In the genomic region with DNA sequence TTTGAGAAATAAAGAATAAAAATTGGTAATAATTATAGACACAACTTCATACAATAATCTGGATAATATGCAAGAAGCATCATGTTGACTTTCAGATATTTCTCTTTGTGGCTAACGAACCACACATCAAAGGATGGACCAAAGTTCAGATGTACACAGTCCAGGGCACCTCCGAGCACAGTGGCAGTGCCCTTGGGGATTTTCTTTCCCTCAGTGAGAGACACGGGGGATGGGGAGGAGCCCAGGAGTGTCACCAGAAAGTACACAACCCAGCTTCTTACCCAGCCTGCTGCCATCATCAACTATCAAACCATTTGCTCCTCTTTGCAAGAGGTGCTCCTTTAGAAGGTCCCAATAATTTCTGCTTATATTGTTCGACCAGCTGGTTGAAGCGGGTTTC, we compare ENCODE assay signal across 1 cellular context.
TF ChIP-seq lines count a peak whose summit lies in the region.

No MANE protein-coding gene starts in this region.

TF ChIP-seq in HepG2, 621 proteins besides CTCF, POLR2A, EP300 and RAD21 (continued from another document and continues in another):
- TF ChIP-seq, protein P1, sequence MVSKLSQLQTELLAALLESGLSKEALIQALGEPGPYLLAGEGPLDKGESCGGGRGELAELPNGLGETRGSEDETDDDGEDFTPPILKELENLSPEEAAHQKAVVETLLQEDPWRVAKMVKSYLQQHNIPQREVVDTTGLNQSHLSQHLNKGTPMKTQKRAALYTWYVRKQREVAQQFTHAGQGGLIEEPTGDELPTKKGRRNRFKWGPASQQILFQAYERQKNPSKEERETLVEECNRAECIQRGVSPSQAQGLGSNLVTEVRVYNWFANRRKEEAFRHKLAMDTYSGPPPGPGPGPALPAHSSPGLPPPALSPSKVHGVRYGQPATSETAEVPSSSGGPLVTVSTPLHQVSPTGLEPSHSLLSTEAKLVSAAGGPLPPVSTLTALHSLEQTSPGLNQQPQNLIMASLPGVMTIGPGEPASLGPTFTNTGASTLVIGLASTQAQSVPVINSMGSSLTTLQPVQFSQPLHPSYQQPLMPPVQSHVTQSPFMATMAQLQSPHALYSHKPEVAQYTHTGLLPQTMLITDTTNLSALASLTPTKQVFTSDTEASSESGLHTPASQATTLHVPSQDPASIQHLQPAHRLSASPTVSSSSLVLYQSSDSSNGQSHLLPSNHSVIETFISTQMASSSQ (IDR thresholded peaks at IDR 0.05; ENCODE audit: low read depth): no peak
- TF ChIP-seq, protein P1 (CRISPR knock-in tag; IDR thresholded peaks at IDR 0.05; ENCODE audit: borderline replicate concordance): no peak
- TF ChIP-seq, protein P2, sequence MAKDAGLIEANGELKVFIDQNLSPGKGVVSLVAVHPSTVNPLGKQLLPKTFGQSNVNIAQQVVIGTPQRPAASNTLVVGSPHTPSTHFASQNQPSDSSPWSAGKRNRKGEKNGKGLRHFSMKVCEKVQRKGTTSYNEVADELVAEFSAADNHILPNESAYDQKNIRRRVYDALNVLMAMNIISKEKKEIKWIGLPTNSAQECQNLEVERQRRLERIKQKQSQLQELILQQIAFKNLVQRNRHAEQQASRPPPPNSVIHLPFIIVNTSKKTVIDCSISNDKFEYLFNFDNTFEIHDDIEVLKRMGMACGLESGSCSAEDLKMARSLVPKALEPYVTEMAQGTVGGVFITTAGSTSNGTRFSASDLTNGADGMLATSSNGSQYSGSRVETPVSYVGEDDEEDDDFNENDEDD (CRISPR knock-in tag; IDR thresholded peaks at IDR 0.05; ENCODE audit: borderline replicate concordance): no peak
- TF ChIP-seq, protein P3, sequence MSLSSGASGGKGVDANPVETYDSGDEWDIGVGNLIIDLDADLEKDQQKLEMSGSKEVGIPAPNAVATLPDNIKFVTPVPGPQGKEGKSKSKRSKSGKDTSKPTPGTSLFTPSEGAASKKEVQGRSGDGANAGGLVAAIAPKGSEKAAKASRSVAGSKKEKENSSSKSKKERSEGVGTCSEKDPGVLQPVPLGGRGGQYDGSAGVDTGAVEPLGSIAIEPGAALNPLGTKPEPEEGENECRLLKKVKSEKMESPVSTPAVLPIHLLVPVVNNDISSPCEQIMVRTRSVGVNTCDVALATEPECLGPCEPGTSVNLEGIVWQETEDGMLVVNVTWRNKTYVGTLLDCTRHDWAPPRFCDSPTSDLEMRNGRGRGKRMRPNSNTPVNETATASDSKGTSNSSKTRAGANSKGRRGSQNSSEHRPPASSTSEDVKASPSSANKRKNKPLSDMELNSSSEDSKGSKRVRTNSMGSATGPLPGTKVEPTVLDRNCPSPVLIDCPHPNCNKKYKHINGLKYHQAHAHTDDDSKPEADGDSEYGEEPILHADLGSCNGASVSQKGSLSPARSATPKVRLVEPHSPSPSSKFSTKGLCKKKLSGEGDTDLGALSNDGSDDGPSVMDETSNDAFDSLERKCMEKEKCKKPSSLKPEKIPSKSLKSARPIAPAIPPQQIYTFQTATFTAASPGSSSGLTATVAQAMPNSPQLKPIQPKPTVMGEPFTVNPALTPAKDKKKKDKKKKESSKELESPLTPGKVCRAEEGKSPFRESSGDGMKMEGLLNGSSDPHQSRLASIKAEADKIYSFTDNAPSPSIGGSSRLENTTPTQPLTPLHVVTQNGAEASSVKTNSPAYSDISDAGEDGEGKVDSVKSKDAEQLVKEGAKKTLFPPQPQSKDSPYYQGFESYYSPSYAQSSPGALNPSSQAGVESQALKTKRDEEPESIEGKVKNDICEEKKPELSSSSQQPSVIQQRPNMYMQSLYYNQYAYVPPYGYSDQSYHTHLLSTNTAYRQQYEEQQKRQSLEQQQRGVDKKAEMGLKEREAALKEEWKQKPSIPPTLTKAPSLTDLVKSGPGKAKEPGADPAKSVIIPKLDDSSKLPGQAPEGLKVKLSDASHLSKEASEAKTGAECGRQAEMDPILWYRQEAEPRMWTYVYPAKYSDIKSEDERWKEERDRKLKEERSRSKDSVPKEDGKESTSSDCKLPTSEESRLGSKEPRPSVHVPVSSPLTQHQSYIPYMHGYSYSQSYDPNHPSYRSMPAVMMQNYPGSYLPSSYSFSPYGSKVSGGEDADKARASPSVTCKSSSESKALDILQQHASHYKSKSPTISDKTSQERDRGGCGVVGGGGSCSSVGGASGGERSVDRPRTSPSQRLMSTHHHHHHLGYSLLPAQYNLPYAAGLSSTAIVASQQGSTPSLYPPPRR (CRISPR knock-in tag; IDR thresholded peaks at IDR 0.05; ENCODE audit: borderline replicate concordance): no peak; the same call in 1 of the 2 replicates
- TF ChIP-seq KAT2B (IDR thresholded peaks at IDR 0.05; ENCODE audit: borderline replicate concordance, low read depth, low read length) (no peak), PPARG (CRISPR knock-in tag; conservative IDR thresholded peaks at IDR 0.05) (no peak), IRF2 (CRISPR knock-in tag; IDR thresholded peaks at IDR 0.05) (peak; percentile 36; the same call in 1 of the 2 replicates), ZNF83 (CRISPR knock-in tag; IDR thresholded peaks at IDR 0.05; ENCODE audit: borderline replicate concordance) (no peak), RFXANK (CRISPR knock-in tag; IDR thresholded peaks at IDR 0.05) (no peak), HNF4A (CRISPR knock-in tag; IDR thresholded peaks at IDR 0.05) (peak; percentile 96), HMGA1 (CRISPR knock-in tag; conservative IDR thresholded peaks at IDR 0.05) (no peak), LCORL (IDR thresholded peaks at IDR 0.05) (no peak), LCORL (CRISPR knock-in tag; IDR thresholded peaks at IDR 0.05) (peak; percentile 42; the same call in 1 of the 2 replicates), KLF12 (CRISPR knock-in tag; IDR thresholded peaks at IDR 0.05; ENCODE audit: borderline replicate concordance) (no peak), ZNF839 (CRISPR knock-in tag; IDR thresholded peaks at IDR 0.05; ENCODE audit: borderline replicate concordance) (no peak), RARA (CRISPR knock-in tag; IDR thresholded peaks at IDR 0.05) (peak; percentile 83), ZNF567 (CRISPR knock-in tag; IDR thresholded peaks at IDR 0.05; ENCODE audit: borderline replicate concordance) (no peak)
- TF ChIP-seq, protein P4, sequence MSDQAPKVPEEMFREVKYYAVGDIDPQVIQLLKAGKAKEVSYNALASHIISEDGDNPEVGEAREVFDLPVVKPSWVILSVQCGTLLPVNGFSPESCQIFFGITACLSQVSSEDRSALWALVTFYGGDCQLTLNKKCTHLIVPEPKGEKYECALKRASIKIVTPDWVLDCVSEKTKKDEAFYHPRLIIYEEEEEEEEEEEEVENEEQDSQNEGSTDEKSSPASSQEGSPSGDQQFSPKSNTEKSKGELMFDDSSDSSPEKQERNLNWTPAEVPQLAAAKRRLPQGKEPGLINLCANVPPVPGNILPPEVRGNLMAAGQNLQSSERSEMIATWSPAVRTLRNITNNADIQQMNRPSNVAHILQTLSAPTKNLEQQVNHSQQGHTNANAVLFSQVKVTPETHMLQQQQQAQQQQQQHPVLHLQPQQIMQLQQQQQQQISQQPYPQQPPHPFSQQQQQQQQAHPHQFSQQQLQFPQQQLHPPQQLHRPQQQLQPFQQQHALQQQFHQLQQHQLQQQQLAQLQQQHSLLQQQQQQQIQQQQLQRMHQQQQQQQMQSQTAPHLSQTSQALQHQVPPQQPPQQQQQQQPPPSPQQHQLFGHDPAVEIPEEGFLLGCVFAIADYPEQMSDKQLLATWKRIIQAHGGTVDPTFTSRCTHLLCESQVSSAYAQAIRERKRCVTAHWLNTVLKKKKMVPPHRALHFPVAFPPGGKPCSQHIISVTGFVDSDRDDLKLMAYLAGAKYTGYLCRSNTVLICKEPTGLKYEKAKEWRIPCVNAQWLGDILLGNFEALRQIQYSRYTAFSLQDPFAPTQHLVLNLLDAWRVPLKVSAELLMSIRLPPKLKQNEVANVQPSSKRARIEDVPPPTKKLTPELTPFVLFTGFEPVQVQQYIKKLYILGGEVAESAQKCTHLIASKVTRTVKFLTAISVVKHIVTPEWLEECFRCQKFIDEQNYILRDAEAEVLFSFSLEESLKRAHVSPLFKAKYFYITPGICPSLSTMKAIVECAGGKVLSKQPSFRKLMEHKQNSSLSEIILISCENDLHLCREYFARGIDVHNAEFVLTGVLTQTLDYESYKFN (CRISPR knock-in tag; conservative IDR thresholded peaks at IDR 0.05): peak; percentile 90
- TF ChIP-seq, protein P5, sequence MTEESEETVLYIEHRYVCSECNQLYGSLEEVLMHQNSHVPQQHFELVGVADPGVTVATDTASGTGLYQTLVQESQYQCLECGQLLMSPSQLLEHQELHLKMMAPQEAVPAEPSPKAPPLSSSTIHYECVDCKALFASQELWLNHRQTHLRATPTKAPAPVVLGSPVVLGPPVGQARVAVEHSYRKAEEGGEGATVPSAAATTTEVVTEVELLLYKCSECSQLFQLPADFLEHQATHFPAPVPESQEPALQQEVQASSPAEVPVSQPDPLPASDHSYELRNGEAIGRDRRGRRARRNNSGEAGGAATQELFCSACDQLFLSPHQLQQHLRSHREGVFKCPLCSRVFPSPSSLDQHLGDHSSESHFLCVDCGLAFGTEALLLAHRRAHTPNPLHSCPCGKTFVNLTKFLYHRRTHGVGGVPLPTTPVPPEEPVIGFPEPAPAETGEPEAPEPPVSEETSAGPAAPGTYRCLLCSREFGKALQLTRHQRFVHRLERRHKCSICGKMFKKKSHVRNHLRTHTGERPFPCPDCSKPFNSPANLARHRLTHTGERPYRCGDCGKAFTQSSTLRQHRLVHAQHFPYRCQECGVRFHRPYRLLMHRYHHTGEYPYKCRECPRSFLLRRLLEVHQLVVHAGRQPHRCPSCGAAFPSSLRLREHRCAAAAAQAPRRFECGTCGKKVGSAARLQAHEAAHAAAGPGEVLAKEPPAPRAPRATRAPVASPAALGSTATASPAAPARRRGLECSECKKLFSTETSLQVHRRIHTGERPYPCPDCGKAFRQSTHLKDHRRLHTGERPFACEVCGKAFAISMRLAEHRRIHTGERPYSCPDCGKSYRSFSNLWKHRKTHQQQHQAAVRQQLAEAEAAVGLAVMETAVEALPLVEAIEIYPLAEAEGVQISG (CRISPR knock-in tag; IDR thresholded peaks at IDR 0.05): no peak
- TF ChIP-seq, protein P6, sequence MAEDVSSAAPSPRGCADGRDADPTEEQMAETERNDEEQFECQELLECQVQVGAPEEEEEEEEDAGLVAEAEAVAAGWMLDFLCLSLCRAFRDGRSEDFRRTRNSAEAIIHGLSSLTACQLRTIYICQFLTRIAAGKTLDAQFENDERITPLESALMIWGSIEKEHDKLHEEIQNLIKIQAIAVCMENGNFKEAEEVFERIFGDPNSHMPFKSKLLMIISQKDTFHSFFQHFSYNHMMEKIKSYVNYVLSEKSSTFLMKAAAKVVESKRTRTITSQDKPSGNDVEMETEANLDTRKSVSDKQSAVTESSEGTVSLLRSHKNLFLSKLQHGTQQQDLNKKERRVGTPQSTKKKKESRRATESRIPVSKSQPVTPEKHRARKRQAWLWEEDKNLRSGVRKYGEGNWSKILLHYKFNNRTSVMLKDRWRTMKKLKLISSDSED (CRISPR knock-in tag; IDR thresholded peaks at IDR 0.05): no peak
- TF ChIP-seq, protein P7, sequence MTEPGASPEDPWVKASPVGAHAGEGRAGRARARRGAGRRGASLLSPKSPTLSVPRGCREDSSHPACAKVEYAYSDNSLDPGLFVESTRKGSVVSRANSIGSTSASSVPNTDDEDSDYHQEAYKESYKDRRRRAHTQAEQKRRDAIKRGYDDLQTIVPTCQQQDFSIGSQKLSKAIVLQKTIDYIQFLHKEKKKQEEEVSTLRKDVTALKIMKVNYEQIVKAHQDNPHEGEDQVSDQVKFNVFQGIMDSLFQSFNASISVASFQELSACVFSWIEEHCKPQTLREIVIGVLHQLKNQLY (CRISPR knock-in tag; IDR thresholded peaks at IDR 0.05): 0 out of 2 replicates have a peak, but pooled peaks have one; percentile 27
- TF ChIP-seq, protein P8, sequence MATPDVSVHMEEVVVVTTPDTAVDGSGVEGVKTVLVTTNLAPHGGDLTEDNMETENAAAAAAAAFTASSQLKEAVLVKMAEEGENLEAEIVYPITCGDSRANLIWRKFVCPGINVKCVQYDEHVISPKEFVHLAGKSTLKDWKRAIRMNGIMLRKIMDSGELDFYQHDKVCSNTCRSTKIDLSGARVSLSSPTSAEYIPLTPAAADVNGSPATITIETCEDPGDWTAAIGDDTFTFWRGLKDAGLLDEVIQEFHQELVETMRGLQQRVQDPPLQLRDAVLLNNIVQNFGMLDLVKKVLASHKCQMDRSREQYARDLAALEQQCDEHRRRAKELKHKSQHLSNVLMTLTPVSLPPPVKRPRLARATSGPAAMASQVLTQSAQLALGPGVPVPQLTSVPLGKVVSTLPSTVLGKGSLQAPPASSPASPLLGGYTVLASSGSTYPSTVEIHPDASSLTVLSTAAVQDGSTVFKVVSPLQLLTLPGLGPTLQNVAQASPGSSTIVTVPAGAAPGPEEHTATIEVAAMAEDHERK (CRISPR knock-in tag; IDR thresholded peaks at IDR 0.05; ENCODE audit: low read depth): no peak
- TF ChIP-seq, protein P9, sequence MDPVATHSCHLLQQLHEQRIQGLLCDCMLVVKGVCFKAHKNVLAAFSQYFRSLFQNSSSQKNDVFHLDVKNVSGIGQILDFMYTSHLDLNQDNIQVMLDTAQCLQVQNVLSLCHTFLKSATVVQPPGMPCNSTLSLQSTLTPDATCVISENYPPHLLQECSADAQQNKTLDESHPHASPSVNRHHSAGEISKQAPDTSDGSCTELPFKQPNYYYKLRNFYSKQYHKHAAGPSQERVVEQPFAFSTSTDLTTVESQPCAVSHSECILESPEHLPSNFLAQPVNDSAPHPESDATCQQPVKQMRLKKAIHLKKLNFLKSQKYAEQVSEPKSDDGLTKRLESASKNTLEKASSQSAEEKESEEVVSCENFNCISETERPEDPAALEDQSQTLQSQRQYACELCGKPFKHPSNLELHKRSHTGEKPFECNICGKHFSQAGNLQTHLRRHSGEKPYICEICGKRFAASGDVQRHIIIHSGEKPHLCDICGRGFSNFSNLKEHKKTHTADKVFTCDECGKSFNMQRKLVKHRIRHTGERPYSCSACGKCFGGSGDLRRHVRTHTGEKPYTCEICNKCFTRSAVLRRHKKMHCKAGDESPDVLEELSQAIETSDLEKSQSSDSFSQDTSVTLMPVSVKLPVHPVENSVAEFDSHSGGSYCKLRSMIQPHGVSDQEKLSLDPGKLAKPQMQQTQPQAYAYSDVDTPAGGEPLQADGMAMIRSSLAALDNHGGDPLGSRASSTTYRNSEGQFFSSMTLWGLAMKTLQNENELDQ (CRISPR knock-in tag; IDR thresholded peaks at IDR 0.05; ENCODE audit: borderline replicate concordance): no peak
- TF ChIP-seq, protein P10, sequence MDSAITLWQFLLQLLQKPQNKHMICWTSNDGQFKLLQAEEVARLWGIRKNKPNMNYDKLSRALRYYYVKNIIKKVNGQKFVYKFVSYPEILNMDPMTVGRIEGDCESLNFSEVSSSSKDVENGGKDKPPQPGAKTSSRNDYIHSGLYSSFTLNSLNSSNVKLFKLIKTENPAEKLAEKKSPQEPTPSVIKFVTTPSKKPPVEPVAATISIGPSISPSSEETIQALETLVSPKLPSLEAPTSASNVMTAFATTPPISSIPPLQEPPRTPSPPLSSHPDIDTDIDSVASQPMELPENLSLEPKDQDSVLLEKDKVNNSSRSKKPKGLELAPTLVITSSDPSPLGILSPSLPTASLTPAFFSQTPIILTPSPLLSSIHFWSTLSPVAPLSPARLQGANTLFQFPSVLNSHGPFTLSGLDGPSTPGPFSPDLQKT (CRISPR knock-in tag; IDR thresholded peaks at IDR 0.05; ENCODE audit: borderline replicate concordance): no peak
